ENCODE assay signal across 7 cellular contexts in genomic region chr14:88553886-88554457, GRCh38. TPM values are rescaled to one million over a fixed set of nuclear protein-coding genes. Genes with fewer than 3 reads are reported as not detected.
DNase-seq lines count a peak whose midpoint lies in the region; ATAC-seq and TF ChIP-seq lines count a peak whose summit lies in the region.

No MANE protein-coding gene starts in this region.

- H3K27me3 Mint-ChIP-seq in T-helper 17 cell, result peaks cover 58% of the 10 kb centered on the region

- H3K36me3 ChIP-seq in HAP-1 (replicated peaks) (no peaks in the 10 kb centered on the region; the same call in 1 of the 2 replicates), psoas muscle (ENCODE audit: insufficient read depth in 1 of 2, low read depth in 1 of 2) (peaks cover 0 to 13% of the 10 kb centered on the region in 2 donors)

- H3K4me3 Mint-ChIP-seq in T-helper 17 cell, result peak overlapping the region; percentile 81

- no peak for ATAC-seq in T-helper 17 cell
- no peak for ATAC-seq in psoas muscle
- no peak for ATAC-seq in omental fat pad (ENCODE audit: low FRiP score)
- ATAC-seq in GM21529 (IDR thresholded peaks at IDR 0.05; ENCODE audit: unreplicated experiment), result no peak

- peaks cover 14% of the 10 kb centered on the region for H3K4me1 ChIP-seq in HAP-1
- peaks cover 32% of the 10 kb centered on the region for H3K4me1 ChIP-seq in psoas muscle

- 2 to 3% (median 2%) methylated on average over 19 of the region's 19 CpGs for WGBS in psoas muscle, 3 donors

- peak overlapping the region; percentile 88 for H3K27ac ChIP-seq in psoas muscle

- no peak overlapping the region for H3K27ac Mint-ChIP-seq in T-helper 17 cell

- TF ChIP-seq CTCF in fibroblast of villous mesenchyme (IDR thresholded peaks at IDR 0.05; ENCODE audit: insufficient read depth, low read depth, low read length) (no peak), psoas muscle (IDR thresholded peaks at IDR 0.05) (no peak), omental fat pad (IDR thresholded peaks at IDR 0.05) (no peak)

- peaks cover 25% of the 10 kb centered on the region for H3K4me1 Mint-ChIP-seq in T-helper 17 cell

- peaks cover 10% of the 10 kb centered on the region for H3K27me3 ChIP-seq in HAP-1 (ENCODE audit: low read depth)
- H3K27me3 ChIP-seq in psoas muscle (ENCODE audit: insufficient read depth in 3 of 3, low read length in 2 of 3), result no peaks in the 10 kb centered on the region

- no peak for DNase-seq in HAP-1 (ENCODE audit: low spot score in 2 of 2)
- no peak for DNase-seq in T-helper 17 cell
- DNase-seq in fibroblast of villous mesenchyme (ENCODE audit: low read depth), result peak; percentile 28
- DNase-seq in psoas muscle, result no peak
- DNase-seq in NCI-H187 treated with DMSO at 0.1 percent for 48 hours (lab: John Stamatoyannopoulos, UW), result no peak
- DNase-seq in omental fat pad (ENCODE audit: low spot score), result no peak

- H3K9me3 ChIP-seq in HAP-1 (no peaks in the 10 kb centered on the region), T-helper 17 cell (ENCODE audit: control insufficient read depth, low read length, poor library complexity, severe bottlenecking) (no peaks in the 10 kb centered on the region), psoas muscle (no peaks in the 10 kb centered on the region)

- peak overlapping the region; percentile 48 for H3K4me3 ChIP-seq in HAP-1
- peak overlapping the region; percentile 87 for H3K4me3 ChIP-seq in fibroblast of villous mesenchyme (ENCODE audit: low read depth, low read length)
- H3K4me3 ChIP-seq in psoas muscle, result peak overlapping the region; percentile 91

- in situ Hi-C loops in HAP-1 (cut with MboI; ENCODE audit: low sequenced_read_pairs), result no loop called here

- intact Hi-C loops in psoas muscle (cut with DNase I), result loop anchor here in 1 of 2 donors (10.0 kb wide), 1 partner anchor 1401 kb away; the partner anchor contains the start of genes EFCAB11 and TDP1

- peaks cover 2% of the 10 kb centered on the region for H3K36me3 Mint-ChIP-seq in T-helper 17 cell (ENCODE audit: low read depth)

RNA-seq across cellular contexts. Expression of gene PTPN21, which starts 0.8 kb away (rescaled TPM):
- not detected for total RNA-seq in T-helper 17 cell
- 14.2 TPM in 2 replicates for total RNA-seq in fibroblast of villous mesenchyme
- 10 to 100 TPM; 14.8 to 27.3 (median 18.5) TPM for total RNA-seq in psoas muscle
- 10 to 100 TPM in 1 of 3 donors, 1 to 10 TPM in 2; 4.7 to 10.7 (median 6.6) TPM for polyA plus RNA-seq in psoas muscle
- 10 to 100 TPM in 3 of 4 donors, 1 to 10 TPM in 1; 9.1 to 19.7 (median 14.8) TPM for total RNA-seq in omental fat pad

RNA-seq across cellular contexts. Expression of gene ZC3H14, which starts 8.9 kb away (rescaled TPM):
- total RNA-seq in T-helper 17 cell (10 to 100 TPM; 34.5 to 41.7 TPM), fibroblast of villous mesenchyme (83.1 and 85.5 TPM in 2 replicates), psoas muscle (10 to 100 TPM; 34.0 to 38.8 (median 37.9) TPM), omental fat pad (10 to 100 TPM; 66.2 to 72.8 (median 69.5) TPM)
- polyA plus RNA-seq in psoas muscle, result 10 to 100 TPM; 28.5 to 45.0 (median 36.0) TPM

Comparison
In these comparisons a context has a peak if more than half of its experiments do, and no peak if none do; other contexts are left out.
1. RNA of gene PTPN21, which starts 0.8 kb away (total RNA-seq): 14.8 to 27.3 TPM in psoas muscle, 9.1 to 19.7 TPM in omental fat pad and 14.2 TPM in fibroblast of villous mesenchyme; not detected in T-helper 17 cell; every median in the first group is over 4 times any median in the second.
2. Peak in every context shown above with its lines, with median percentiles within 50 percentile points of each other: H3K4me3 ChIP-seq.